Comparison of ENCODE assay signal across 22 cellular contexts in the genomic region with DNA sequence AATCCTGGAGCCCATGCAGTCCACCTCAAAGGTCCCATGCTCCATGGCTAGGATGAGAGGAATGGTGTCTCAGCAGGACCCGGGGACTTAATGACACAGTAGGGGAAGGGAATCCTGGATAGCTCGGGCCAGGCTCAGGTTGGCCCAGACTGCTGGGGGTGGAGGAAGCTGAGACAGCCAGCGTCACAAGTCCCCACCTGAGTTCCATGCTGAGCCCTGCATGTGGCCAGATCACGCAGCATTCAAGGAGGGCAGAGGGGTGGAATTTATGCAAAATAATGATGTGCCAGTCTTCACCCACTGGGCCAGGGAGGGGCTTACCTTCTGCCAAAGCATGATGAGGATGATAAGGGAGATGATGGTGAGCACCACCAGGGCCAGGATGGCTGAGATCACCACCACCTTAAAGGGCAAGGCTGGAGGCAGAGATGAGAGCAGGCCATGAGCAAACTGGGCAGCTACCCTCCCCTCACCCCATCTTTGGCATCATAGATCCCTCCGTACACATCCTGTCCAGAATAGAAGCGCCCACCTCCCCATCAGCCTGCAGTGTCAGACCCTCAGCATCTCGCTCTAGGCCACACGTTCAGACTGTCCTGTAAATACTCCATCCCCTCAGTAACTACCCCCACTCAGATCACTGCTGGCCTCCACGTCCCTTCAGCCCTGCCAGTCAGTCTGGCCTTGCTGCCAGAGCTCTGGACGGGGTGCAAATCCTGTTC. TPM values are rescaled to one million over a fixed set of nuclear protein-coding genes. Genes with fewer than 3 reads are reported as not detected.
DNase-seq lines count a peak whose midpoint lies in the region; ATAC-seq and TF ChIP-seq lines count a peak whose summit lies in the region.
"Had no signal": no experiment of that assay in that cellular context is flagged by ENCODE, and none has a peak within 500 bp of the region (broad histone marks: within the 10 kb centered on the region; RNA-seq: fewer than 3 reads in every experiment).

No MANE protein-coding gene starts in this region.

- no peaks in the 10 kb centered on the region for H3K9me3 ChIP-seq in endodermal cell (ENCODE audit: control insufficient read depth, low read length)
- H3K9me3 ChIP-seq in smooth muscle cell (replicated peaks; ENCODE audit: low read depth), result no peaks in the 10 kb centered on the region
- H3K9me3 ChIP-seq: Peyer's patch, SJSA1 had no signal

- no peak overlapping the region for H3K4me3 Mint-ChIP-seq in activated naive CD8-positive, alpha-beta T cell treated with anti-CD3 and anti-CD28 coated beads, Interleukin-2, amount 10 ng/mL, durations not matched to agents 7 days and 5 days
- no peak overlapping the region for H3K4me3 Mint-ChIP-seq in activated naive CD8-positive, alpha-beta T cell treated with anti-CD3 and anti-CD28 coated beads for 36 hours
- H3K4me3 Mint-ChIP-seq in WTC11, result no peak overlapping the region
- H3K4me3 Mint-ChIP-seq in endodermal cell, result no peak overlapping the region
- H3K4me3 Mint-ChIP-seq in CD14-positive monocyte, result no peak overlapping the region
- H3K4me3 Mint-ChIP-seq: H9 had no signal

- peaks cover 43% of the 10 kb centered on the region for H3F3A ChIP-seq in smooth muscle cell (ENCODE audit: low read depth)

- H3K9me3 Mint-ChIP-seq in activated naive CD8-positive, alpha-beta T cell treated with anti-CD3 and anti-CD28 coated beads, Interleukin-2, amount 10 ng/mL, durations not matched to agents 7 days and 5 days, result no peaks in the 10 kb centered on the region
- H3K9me3 Mint-ChIP-seq in activated naive CD8-positive, alpha-beta T cell treated with anti-CD3 and anti-CD28 coated beads for 36 hours, result no peaks in the 10 kb centered on the region
- H3K9me3 Mint-ChIP-seq in WTC11 (no peaks in the 10 kb centered on the region), endodermal cell (no peaks in the 10 kb centered on the region), CD14-positive monocyte (no peaks in the 10 kb centered on the region)
- H3K9me3 Mint-ChIP-seq: H9 had no signal

- CTCF ChIA-PET in WTC11 (lab: Charles Lee), result interaction anchor here (0.7 to 1.7 kb wide), 5 partner anchors 10 to 156 kb away, joined by 3 to 4 read pairs (median 3); no protein-coding TSS in a partner anchor

- H2AFZ ChIP-seq in smooth muscle cell (ENCODE audit: low read depth), result no peak overlapping the region

- peaks cover 11% of the 10 kb centered on the region for H3K27me3 ChIP-seq in endodermal cell (ENCODE audit: control insufficient read depth, insufficient read depth, low read length, poor library complexity, severe bottlenecking)
- no peaks in the 10 kb centered on the region for H3K27me3 ChIP-seq in smooth muscle cell (ENCODE audit: low read depth)
- H3K27me3 ChIP-seq: Peyer's patch, SJSA1 had no signal

- no peaks in the 10 kb centered on the region for H3K27me3 Mint-ChIP-seq in activated naive CD8-positive, alpha-beta T cell treated with anti-CD3 and anti-CD28 coated beads, Interleukin-2, amount 10 ng/mL, durations not matched to agents 7 days and 5 days
- H3K27me3 Mint-ChIP-seq in activated naive CD8-positive, alpha-beta T cell treated with anti-CD3 and anti-CD28 coated beads for 36 hours, result no peaks in the 10 kb centered on the region
- H3K27me3 Mint-ChIP-seq in WTC11 (ENCODE audit: low read depth) (peaks cover 8% of the 10 kb centered on the region), endodermal cell (ENCODE audit: insufficient read depth) (peaks cover 28% of the 10 kb centered on the region), CD14-positive monocyte (ENCODE audit: low read depth in 3 of 3) (peaks cover 0 to 1% (median 0%) of the 10 kb centered on the region in 3 donors)

- no peak for DNase-seq in activated naive CD8-positive, alpha-beta T cell treated with anti-CD3 and anti-CD28 coated beads, Interleukin-2, amount 10 ng/mL, durations not matched to agents 7 days and 5 days
- no peak for DNase-seq in activated naive CD8-positive, alpha-beta T cell treated with anti-CD3 and anti-CD28 coated beads for 36 hours
- DNase-seq in WTC11 (ENCODE audit: low spot score) (no peak), endodermal cell (peak; percentile 70), smooth muscle cell (lab: John Stamatoyannopoulos, UW; ENCODE audit: unreplicated experiment) (no peak), putamen (ENCODE audit: low spot score) (no peak), CD14-positive monocyte (ENCODE audit: low spot score) (no peak)
- DNase-seq: 8988T, AML-193, EL, GF-D8, H9, IMR-90, NCI-H1105 treated with DMSO at 0.1 percent for 48 hours, NCI-H2081, NCI-H2171 treated with DMSO at 0.1 percent for 48 hours, NCI-H524 treated with DMSO at 0.1 percent for 48 hours, Peyer's patch had no signal

- H3K4me2 ChIP-seq in smooth muscle cell, result no peak overlapping the region
- H3K4me2 ChIP-seq: KMS-11 had no signal

- intact Hi-C loops in CD14-positive monocyte (cut with micrococcal nuclease), result no loop called here

- ATAC-seq in activated naive CD8-positive, alpha-beta T cell treated with anti-CD3 and anti-CD28 coated beads, Interleukin-2, amount 10 ng/mL, durations not matched to agents 7 days and 5 days (ENCODE audit: low read depth), result no peak
- ATAC-seq in WTC11 (no peak), HG03280 (IDR thresholded peaks at IDR 0.05; ENCODE audit: unreplicated experiment) (no peak)

- peaks cover 13% of the 10 kb centered on the region for H3K36me3 Mint-ChIP-seq in activated naive CD8-positive, alpha-beta T cell treated with anti-CD3 and anti-CD28 coated beads, Interleukin-2, amount 10 ng/mL, durations not matched to agents 7 days and 5 days
- no peaks in the 10 kb centered on the region for H3K36me3 Mint-ChIP-seq in activated naive CD8-positive, alpha-beta T cell treated with anti-CD3 and anti-CD28 coated beads for 36 hours
- H3K36me3 Mint-ChIP-seq in WTC11 (no peaks in the 10 kb centered on the region), endodermal cell (ENCODE audit: low read depth) (no peaks in the 10 kb centered on the region), CD14-positive monocyte (peaks cover 0 to 1% of the 10 kb centered on the region in 2 donors)

- H3K27ac Mint-ChIP-seq in activated naive CD8-positive, alpha-beta T cell treated with anti-CD3 and anti-CD28 coated beads, Interleukin-2, amount 10 ng/mL, durations not matched to agents 7 days and 5 days, result peak overlapping the region; percentile 10
- H3K27ac Mint-ChIP-seq in activated naive CD8-positive, alpha-beta T cell treated with anti-CD3 and anti-CD28 coated beads for 36 hours, result no peak overlapping the region
- H3K27ac Mint-ChIP-seq in WTC11 (no peak overlapping the region), endodermal cell (no peak overlapping the region), CD14-positive monocyte (peak overlapping the region in 1 of 7 donors; percentile 11)
- H3K27ac Mint-ChIP-seq: H9 had no signal

- H3K4me3 ChIP-seq in endodermal cell (ENCODE audit: low read length) (no peak overlapping the region), smooth muscle cell (no peak overlapping the region)
- H3K4me3 ChIP-seq: Peyer's patch, SJSA1 had no signal

- WGBS in endodermal cell (ENCODE audit: insufficient coverage in 1 of 2, insufficient read length in 1 of 2), 2 experiments, result 85 to 98% methylated on average over 6 to 10 of the region's 10 CpGs
- 88% methylated on average over 10 of the region's 10 CpGs for WGBS in smooth muscle cell (ENCODE audit: low lambda C conversion rate)

- no peaks in the 10 kb centered on the region for H3K36me3 ChIP-seq in endodermal cell (ENCODE audit: control insufficient read depth, insufficient read depth, low read length)
- H3K36me3 ChIP-seq in smooth muscle cell (ENCODE audit: low read depth), result no peaks in the 10 kb centered on the region

- POLR2A ChIA-PET in activated naive CD8-positive, alpha-beta T cell treated with anti-CD3 and anti-CD28 coated beads, Interleukin-2, amount 10 ng/mL, durations not matched to agents 7 days and 5 days (lab: Charles Lee), result no interaction called here
- POLR2A ChIA-PET in WTC11 (lab: Charles Lee), result no interaction called here

- H3K79me2 ChIP-seq in smooth muscle cell (ENCODE audit: low read depth), result peaks cover 1% of the 10 kb centered on the region

- H3K9ac ChIP-seq in endodermal cell (ENCODE audit: extremely low read depth, low read length, poor library complexity, severe bottlenecking), result no peak overlapping the region
- H3K9ac ChIP-seq in smooth muscle cell (ENCODE audit: low read depth), result no peak overlapping the region
- H3K9ac ChIP-seq: KMS-11 had no signal

- peaks cover 16% of the 10 kb centered on the region for H3K4me1 Mint-ChIP-seq in activated naive CD8-positive, alpha-beta T cell treated with anti-CD3 and anti-CD28 coated beads, Interleukin-2, amount 10 ng/mL, durations not matched to agents 7 days and 5 days
- no peaks in the 10 kb centered on the region for H3K4me1 Mint-ChIP-seq in activated naive CD8-positive, alpha-beta T cell treated with anti-CD3 and anti-CD28 coated beads for 36 hours
- peaks cover 21% of the 10 kb centered on the region for H3K4me1 Mint-ChIP-seq in WTC11
- peaks cover 22% of the 10 kb centered on the region for H3K4me1 Mint-ChIP-seq in endodermal cell
- H3K4me1 Mint-ChIP-seq in CD14-positive monocyte, result peaks cover 60% of the 10 kb centered on the region

- no peak for TF ChIP-seq CTCF in WTC11 (IDR thresholded peaks at IDR 0.05)
- no peak for TF ChIP-seq CTCF in endodermal cell (conservative IDR thresholded peaks at IDR 0.05)
- no peak for TF ChIP-seq CTCF in smooth muscle cell (IDR thresholded peaks at IDR 0.05; ENCODE audit: borderline replicate concordance, insufficient read depth, poor library complexity, severe bottlenecking)
- TF ChIP-seq CTCF in CD14-positive monocyte (IDR thresholded peaks at IDR 0.05), result no peak

- H3K4me1 ChIP-seq in endodermal cell (ENCODE audit: control insufficient read depth, insufficient read depth, low read length), result no peaks in the 10 kb centered on the region
- H3K4me1 ChIP-seq in smooth muscle cell (ENCODE audit: low read depth), result no peaks in the 10 kb centered on the region

- peaks cover 11% of the 10 kb centered on the region for H4K20me1 ChIP-seq in smooth muscle cell (ENCODE audit: low read depth)

- no peak overlapping the region for H3K27ac ChIP-seq in endodermal cell (ENCODE audit: low read depth, low read length)
- peak overlapping the region; percentile 49 for H3K27ac ChIP-seq in smooth muscle cell (ENCODE audit: low read depth)
- H3K27ac ChIP-seq: KMS-11, Peyer's patch, SJSA1 had no signal

RNA-seq across cellular contexts. Expression of a gene that starts 29.3 kb away (rescaled TPM):
- total RNA-seq in activated naive CD8-positive, alpha-beta T cell treated with anti-CD3 and anti-CD28 coated beads, Interleukin-2, amount 10 ng/mL, durations not matched to agents 7 days and 5 days, result 10 to 100 TPM; 33.4 to 41.5 TPM
- 1 to 10 TPM; 1.1 to 1.5 TPM for total RNA-seq in activated naive CD8-positive, alpha-beta T cell treated with anti-CD3 and anti-CD28 coated beads for 36 hours
- total RNA-seq in WTC11 (2021), result 5.0 to 7.9 TPM (median 5.1 TPM) in 3 replicates
- total RNA-seq in endodermal cell, result 1 to 10 TPM; 4.1 to 6.5 TPM
- 18.6 TPM for polyA plus RNA-seq in endodermal cell (2013, experiment 1 of 2)
- 22.1 TPM for polyA plus RNA-seq in endodermal cell (2013, experiment 2 of 2)
- total RNA-seq in smooth muscle cell, result 362 and 370 TPM in 2 replicates
- 390 and 522 TPM in 2 replicates for polyA plus RNA-seq in smooth muscle cell
- polyA plus RNA-seq in CD14-positive monocyte, result under 1 TPM; 0.04 to 0.20 TPM

RNA-seq across cellular contexts. Expression of a gene that starts 40.0 kb away (rescaled TPM):
- total RNA-seq in activated naive CD8-positive, alpha-beta T cell treated with anti-CD3 and anti-CD28 coated beads, Interleukin-2, amount 10 ng/mL, durations not matched to agents 7 days and 5 days, result 1 to 10 TPM; 3.4 to 3.6 TPM
- not detected for total RNA-seq in activated naive CD8-positive, alpha-beta T cell treated with anti-CD3 and anti-CD28 coated beads for 36 hours
- total RNA-seq in WTC11 (2021), result 0.07 to 0.20 TPM (median 0.14 TPM) in 3 replicates
- not detected for total RNA-seq in endodermal cell
- polyA plus RNA-seq in endodermal cell (2013, experiment 1 of 2), result 0.39 TPM
- polyA plus RNA-seq in endodermal cell (2013, experiment 2 of 2), result not detected
- 3.9 and 6.2 TPM in 2 replicates for total RNA-seq in smooth muscle cell
- 2.2 and 12.9 TPM in 2 replicates for polyA plus RNA-seq in smooth muscle cell
- 100 to 1,000 TPM; 180 to 242 TPM for polyA plus RNA-seq in CD14-positive monocyte
- total RNA-seq: OCI-LY7 had no signal

RNA-seq across cellular contexts. Expression of a gene that starts 40.2 kb away (rescaled TPM):
- total RNA-seq in activated naive CD8-positive, alpha-beta T cell treated with anti-CD3 and anti-CD28 coated beads, Interleukin-2, amount 10 ng/mL, durations not matched to agents 7 days and 5 days, result not detected
- not detected for total RNA-seq in activated naive CD8-positive, alpha-beta T cell treated with anti-CD3 and anti-CD28 coated beads for 36 hours
- total RNA-seq in WTC11 (2021) (0.09 to 0.14 TPM (median 0.13 TPM) in 3 replicates), endodermal cell (not detected), smooth muscle cell (1.4 and 3.9 TPM in 2 replicates)
- polyA plus RNA-seq in endodermal cell (2013, experiment 1 of 2), result 0.28 TPM
- polyA plus RNA-seq in endodermal cell (2013, experiment 2 of 2), result 0.33 TPM
- polyA plus RNA-seq in smooth muscle cell (5.0 and 8.5 TPM in 2 replicates), CD14-positive monocyte (not detected)
- total RNA-seq: OCI-LY7 had no signal
